In the genomic region with DNA sequence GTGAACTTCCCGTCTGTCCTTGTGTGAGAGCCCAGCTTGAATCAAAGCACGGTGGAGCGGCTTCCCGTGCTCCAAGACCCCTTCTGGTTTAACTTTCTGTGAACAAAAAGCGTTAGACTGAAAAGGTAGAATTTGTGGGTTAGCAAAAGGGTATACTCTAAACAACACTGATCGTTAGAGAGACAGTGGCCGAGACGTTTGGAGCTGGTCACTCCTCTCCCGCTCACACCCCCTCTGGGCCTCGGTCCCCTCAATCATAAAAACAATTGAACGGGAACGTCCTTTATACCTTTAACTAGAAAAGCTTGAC, we compare ENCODE assay signal across 8 cellular contexts. TPM values are rescaled to one million over a fixed set of nuclear protein-coding genes. Genes with fewer than 3 reads are reported as not detected.
DNase-seq lines count a peak whose midpoint lies in the region; ATAC-seq and TF ChIP-seq lines count a peak whose summit lies in the region.

No MANE protein-coding gene starts in this region.

- H3K4me3 ChIP-seq in SJCRH30 (peak overlapping the region; percentile 87), fibroblast of pulmonary artery (replicated peaks; ENCODE audit: low read depth, low read length) (peak overlapping the region; percentile 98), rectal smooth muscle tissue (ENCODE audit: low read length) (peak overlapping the region; percentile 63)

- no peak for TF ChIP-seq CTCF in fibroblast of pulmonary artery (IDR thresholded peaks at IDR 0.05; ENCODE audit: low read length, missing control alignments)

- ATAC-seq in GM18867 (IDR thresholded peaks at IDR 0.05; ENCODE audit: unreplicated experiment) (peak; percentile 7), HG03139 (IDR thresholded peaks at IDR 0.05; ENCODE audit: unreplicated experiment) (no peak), GM21526 (IDR thresholded peaks at IDR 0.05; ENCODE audit: low FRiP score, unreplicated experiment) (no peak), GM19463 (IDR thresholded peaks at IDR 0.05; ENCODE audit: unreplicated experiment) (no peak)

- H3K27ac ChIP-seq in SJCRH30 (peak overlapping the region; percentile 56), rectal smooth muscle tissue (ENCODE audit: low read depth, low read length) (peak overlapping the region; percentile 30)

- H3K27me3 ChIP-seq in SJCRH30 (no peaks in the 10 kb centered on the region), rectal smooth muscle tissue (ENCODE audit: control insufficient read depth, insufficient read depth, low read length) (no peaks in the 10 kb centered on the region)

- DNase-seq in SJCRH30 (no peak), fibroblast of pulmonary artery (ENCODE audit: low read depth) (no peak), NCI-H1694 treated with DMSO at 0.1 percent for 48 hours (lab: John Stamatoyannopoulos, UW) (no peak)

- H3K4me1 ChIP-seq in SJCRH30 (peaks cover 5% of the 10 kb centered on the region), rectal smooth muscle tissue (ENCODE audit: control insufficient read depth, insufficient read depth, low read length) (peaks cover 5% of the 10 kb centered on the region)

- no peaks in the 10 kb centered on the region for H3K9me3 ChIP-seq in SJCRH30 (replicated peaks)

- H3K36me3 ChIP-seq in SJCRH30 (peaks cover 39% of the 10 kb centered on the region), rectal smooth muscle tissue (ENCODE audit: control insufficient read depth, insufficient read depth, low read length) (peaks cover 7% of the 10 kb centered on the region)

- peak overlapping the region; percentile 21 for H3K9ac ChIP-seq in rectal smooth muscle tissue (ENCODE audit: low read length)

RNA-seq across cellular contexts. Expression of gene PRKRIP1, which starts 0.5 kb away (rescaled TPM):
- total RNA-seq in SJCRH30 (2014; rRNA removed; shearing (Covaris generic)): 20.0 and 24.4 TPM in 2 replicates

RNA-seq across cellular contexts. Expression of gene ORAI2, which starts 36.7 kb away (rescaled TPM):
- 24.6 and 25.6 TPM in 2 replicates for total RNA-seq in SJCRH30 (2014; rRNA removed; shearing (Covaris generic))

RNA-seq across cellular contexts. Expression of gene SPDYE6, which starts 40.4 kb away (rescaled TPM):
- total RNA-seq in SJCRH30 (2014; rRNA removed; shearing (Covaris generic)): not detected in 2 replicates
